In the genomic region with DNA sequence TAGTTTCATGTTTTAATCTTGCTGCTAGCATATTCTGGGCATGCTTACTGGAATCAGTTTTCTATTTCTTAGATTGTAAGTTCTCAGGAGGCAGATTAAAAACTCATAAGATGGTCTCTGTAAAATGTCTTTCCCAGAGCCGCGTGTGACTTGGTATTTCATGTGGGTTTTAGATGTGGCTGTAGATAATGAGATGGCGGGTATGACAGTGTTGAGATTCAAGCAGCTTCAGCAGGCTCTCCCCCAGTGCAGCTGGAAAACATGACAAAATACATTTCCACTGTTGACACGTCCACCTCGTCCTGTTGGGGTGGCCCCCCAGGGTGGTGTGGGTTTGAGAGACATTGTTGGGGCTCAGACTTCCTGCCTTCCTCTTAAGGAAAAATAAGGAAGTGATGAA, we compare ENCODE assay signal across 16 cellular contexts.
DNase-seq lines count a peak whose midpoint lies in the region; ATAC-seq, FAIRE-seq and TF ChIP-seq lines count a peak whose summit lies in the region.
"Had no signal": no experiment of that assay in that cellular context is flagged by ENCODE, and none has a peak within 500 bp of the region (broad histone marks: within the 10 kb centered on the region; RNA-seq: fewer than 3 reads in every experiment).

No MANE protein-coding gene starts in this region.

- peaks cover 5% of the 10 kb centered on the region for H3K4me1 Mint-ChIP-seq in stimulated activated naive CD8-positive, alpha-beta T cell treated with anti-CD3 and anti-CD28 coated beads, Interleukin-15, amount 100 ng/mL, for 72 hours
- H3K4me1 Mint-ChIP-seq in CD4-positive, alpha-beta T cell (ENCODE audit: low read depth): no peaks in the 10 kb centered on the region
- H3K4me1 Mint-ChIP-seq: CD4-positive, CD25-positive, alpha-beta regulatory T cell had no signal

- H3K4me1 ChIP-seq in GM12878 (ENCODE audit: control insufficient read depth, insufficient read depth, low read length): no peaks in the 10 kb centered on the region

- SMC1A ChIA-PET in GM12878 (lab: Charles Lee; ENCODE audit: uncharacterized antibody, unreplicated experiment): no interaction called here

- no peak for TF ChIP-seq CTCF in GM12878 (IDR thresholded peaks at IDR 0.05 in 2 of 3, conservative IDR thresholded peaks at IDR 0.05 in 1 of 3; ENCODE audit: control insufficient read depth in 2 of 3, extremely low read depth in 1 of 3, insufficient read depth in 1 of 3, low read depth in 3 of 3, low read length in 3 of 3)
- no peak for TF ChIP-seq CTCF in CD4-positive, alpha-beta T cell (IDR thresholded peaks at IDR 0.05)

- DNase-seq in stimulated activated naive CD8-positive, alpha-beta T cell treated with anti-CD3 and anti-CD28 coated beads, Interleukin-15, Interleukin-2, amounts not matched to agents 100 U/mL and 50 U/mL, for 24 hours: no peak
- no peak for DNase-seq in stimulated activated naive CD8-positive, alpha-beta T cell treated with anti-CD3 and anti-CD28 coated beads, Interleukin-15, amount 100 ng/mL, for 72 hours
- peak; percentile 13 for DNase-seq in OCI-M1 (lab: John Stamatoyannopoulos, UW)
- no peak for DNase-seq in GM12878 (ENCODE audit: low read depth, low spot score)
- DNase-seq in RCC 7860 (ENCODE audit: low spot score): no peak
- DNase-seq in NCI-H510A (lab: John Stamatoyannopoulos, UW): no peak
- no peak for DNase-seq in CD4-positive, alpha-beta T cell
- DNase-seq: ACHN; CD4-positive, CD25-positive, alpha-beta regulatory T cell; DMS79 treated with DMSO at 0.1 percent for 48 hours; Kasumi-1; NCI-H1092; NCI-H748 treated with DMSO at 0.1 percent for 48 hours; Right ventricle myocardium superior had no signal

- no peaks in the 10 kb centered on the region for H3K79me2 ChIP-seq in GM12878 (ENCODE audit: control insufficient read depth, insufficient read depth, low read length)

- H3K36me3 ChIP-seq in GM12878 (ENCODE audit: control insufficient read depth in 2 of 2, insufficient read depth in 2 of 2, low read length in 1 of 2): no peaks in the 10 kb centered on the region

- ATAC-seq in stimulated activated naive CD8-positive, alpha-beta T cell treated with anti-CD3 and anti-CD28 coated beads, Interleukin-15, Interleukin-2, amounts not matched to agents 100 U/mL and 50 U/mL, for 24 hours: peak; percentile 63
- ATAC-seq in stimulated activated naive CD8-positive, alpha-beta T cell treated with anti-CD3 and anti-CD28 coated beads, Interleukin-15, amount 100 ng/mL, for 72 hours: no peak
- ATAC-seq in GM12878: no peak
- no peak for ATAC-seq in CD4-positive, alpha-beta T cell (ENCODE audit: poor library complexity)
- ATAC-seq: HepG2, SK-N-SH treated with all-trans-retinoic acid at 6 μM for 48 hours had no signal

- intact Hi-C loops in GM12878 (cut with micrococcal nuclease; ENCODE audit: unreplicated experiment): no loop called here
- intact Hi-C loops in CD4-positive, alpha-beta T cell (cut with DNase I, micrococcal nuclease): no loop called here

- H4K20me1 ChIP-seq in GM12878 (ENCODE audit: control insufficient read depth, insufficient read depth): no peaks in the 10 kb centered on the region

- H3K9ac ChIP-seq in GM12878 (ENCODE audit: control insufficient read depth, insufficient read depth, low read length): no peak overlapping the region

- in situ Hi-C loops in GM12878 (cut with MboI): no loop called here

- FAIRE-seq in GM12878 (lab: Jason Lieb, UNC): no peak
- FAIRE-seq in RCC 7860 (lab: Jason Lieb, UNC): no peak
- FAIRE-seq: HepG2 had no signal

- no peak for TF ChIP-seq EP300 in GM12878 (IDR thresholded peaks at IDR 0.05; ENCODE audit: borderline replicate concordance in 1 of 2, control insufficient read depth in 1 of 2, low read depth in 2 of 2, low read length in 2 of 2)

- H3K27me3 Mint-ChIP-seq in stimulated activated naive CD8-positive, alpha-beta T cell treated with anti-CD3 and anti-CD28 coated beads, Interleukin-15, amount 100 ng/mL, for 72 hours: peaks cover 41% of the 10 kb centered on the region
- peaks cover 17% of the 10 kb centered on the region for H3K27me3 Mint-ChIP-seq in CD4-positive, alpha-beta T cell
- H3K27me3 Mint-ChIP-seq: CD4-positive, CD25-positive, alpha-beta regulatory T cell had no signal

- no TSS peak for BruUV-seq in GM12878 (replicated peaks; lab: Mats Ljungman, UMichigan)

- H3K9me3 Mint-ChIP-seq in stimulated activated naive CD8-positive, alpha-beta T cell treated with anti-CD3 and anti-CD28 coated beads, Interleukin-15, amount 100 ng/mL, for 72 hours: peaks cover 0 to 39% of the 10 kb centered on the region in 2 donors
- H3K9me3 Mint-ChIP-seq in CD4-positive, alpha-beta T cell: peaks cover 7% of the 10 kb centered on the region

- H3K4me2 ChIP-seq in GM12878 (ENCODE audit: control insufficient read depth, insufficient read depth): no peak overlapping the region

- POLR2A ChIA-PET in GM12878 (lab: Charles Lee): interaction anchor here (0.6 kb wide), 1 partner anchor 178 kb away, joined by 3 read pairs; no protein-coding TSS in a partner anchor
- POLR2A ChIA-PET in CD4-positive, alpha-beta T cell (lab: Charles Lee): no interaction called here

- H3K27me3 ChIP-seq in GM12878 (replicated peaks in 1 of 2; ENCODE audit: control insufficient read depth in 2 of 2, insufficient read depth in 2 of 2, low read length in 1 of 2): no peaks in the 10 kb centered on the region
- H3K27me3 ChIP-seq in CD4-positive, alpha-beta T cell (ENCODE audit: control insufficient read depth, insufficient read depth, low read length): no peaks in the 10 kb centered on the region

- H3K4me3 Mint-ChIP-seq in stimulated activated naive CD8-positive, alpha-beta T cell treated with anti-CD3 and anti-CD28 coated beads, Interleukin-15, amount 100 ng/mL, for 72 hours: no peak overlapping the region
- no peak overlapping the region for H3K4me3 Mint-ChIP-seq in CD4-positive, alpha-beta T cell
- H3K4me3 Mint-ChIP-seq: CD4-positive, CD25-positive, alpha-beta regulatory T cell had no signal

- WGBS in GM12878 (ENCODE audit: insufficient coverage, insufficient replicate concordance, low lambda C conversion rate, missing lambda C conversion rate): 14% methylated on average over 5 of the region's 5 CpGs

- no peak overlapping the region for H3K27ac ChIP-seq in GM12878 (ENCODE audit: control insufficient read depth, insufficient read depth)
- H3K27ac ChIP-seq in CD4-positive, alpha-beta T cell (ENCODE audit: low read depth, low read length): no peak overlapping the region

- CTCF ChIA-PET in GM12878 (lab: Yijun Ruan, JAX): no interaction called here
- CTCF ChIA-PET in CD4-positive, alpha-beta T cell (lab: Charles Lee): no interaction called here

- no peaks in the 10 kb centered on the region; the same call in 2 of the 3 replicates for H3K9me3 ChIP-seq in GM12878 (replicated peaks; ENCODE audit: control insufficient read depth, insufficient read depth, low read length)
- H3K9me3 ChIP-seq in CD4-positive, alpha-beta T cell (ENCODE audit: control insufficient read depth, low read length): no peaks in the 10 kb centered on the region

- no peak overlapping the region for H2AFZ ChIP-seq in GM12878 (ENCODE audit: control insufficient read depth, low read depth, low read length)

- no peaks in the 10 kb centered on the region for H3K36me3 Mint-ChIP-seq in CD4-positive, alpha-beta T cell (ENCODE audit: low read depth)
- H3K36me3 Mint-ChIP-seq: CD4-positive, CD25-positive, alpha-beta regulatory T cell had no signal

- no peak overlapping the region for H3K4me3 ChIP-seq in GM12878

- TF ChIP-seq RAD21 in GM12878 (IDR thresholded peaks at IDR 0.05; ENCODE audit: insufficient read depth, low read depth, low read length): no peak

- no peak for TF ChIP-seq POLR2A in GM12878 (IDR thresholded peaks at IDR 0.05; ENCODE audit: low read depth, low read length)

- RAD21 ChIA-PET in GM12878 (lab: Charles Lee; ENCODE audit: unreplicated experiment): no interaction called here

- no peak overlapping the region for H3K27ac Mint-ChIP-seq in stimulated activated naive CD8-positive, alpha-beta T cell treated with anti-CD3 and anti-CD28 coated beads, Interleukin-15, amount 100 ng/mL, for 72 hours
- H3K27ac Mint-ChIP-seq in CD4-positive, alpha-beta T cell: no peak overlapping the region

TF ChIP-seq in GM12878, 131 proteins besides CTCF, POLR2A, EP300 and RAD21:
- peak; percentile 30; the same call in 1 of the 2 replicates for TF ChIP-seq SPI1 (IDR thresholded peaks at IDR 0.05; ENCODE audit: borderline replicate concordance, insufficient read depth, low read depth, low read length)
- TF ChIP-seq SMAD5 (IDR thresholded peaks at IDR 0.05; ENCODE audit: low read depth): no peak
